18 cellular contexts compared by ENCODE assay signal in genomic region chr4:17109126-17109525, GRCh38.
"Had no signal": no experiment of that assay in that cellular context is flagged by ENCODE, and none has a peak within 500 bp of the region (broad histone marks: within the 10 kb centered on the region; RNA-seq: fewer than 3 reads in every experiment).

No MANE protein-coding gene starts in this region.

- ATAC-seq: foreskin keratinocyte; left colon; left ventricle myocardium superior; mucosa of descending colon; naive thymus-derived CD8-positive, alpha-beta T cell; stimulated activated naive B cell treated with anti-CD40 and anti-IgM and Interleukin-4, amounts not matched to agents 10 μg/mL and 1 μg/mL and 100 μg/mL, for 72 hours; stimulated activated naive CD8-positive, alpha-beta T cell treated with anti-CD3 and anti-CD28 coated beads, Interleukin-15, amount 100 ng/mL, for 72 hours had no signal

- H3K27ac Mint-ChIP-seq: dendritic cell treated with granulocyte-macrophage colony-stimulating factor and Interleukin-4, amounts not matched to agents 40 ng/mL and 50 ng/mL, for 4 days; naive thymus-derived CD8-positive, alpha-beta T cell; stimulated activated naive B cell treated with anti-CD40 and anti-IgM and Interleukin-4, amounts not matched to agents 10 μg/mL and 1 μg/mL and 100 μg/mL, for 72 hours; stimulated activated naive CD8-positive, alpha-beta T cell treated with anti-CD3 and anti-CD28 coated beads, Interleukin-15, amount 100 ng/mL, for 72 hours had no signal

- H3K4me1 ChIP-seq: foreskin keratinocyte, sigmoid colon, transverse colon had no signal

- DNase-seq: foreskin keratinocyte; head of caudate nucleus; left colon; left ventricle myocardium superior; mucosa of descending colon; naive thymus-derived CD8-positive, alpha-beta T cell; posterior cingulate gyrus; sigmoid colon; stimulated activated CD4-positive, alpha-beta T cell treated with anti-CD3 and anti-CD28 coated beads, Interleukin-2, amount 100 ng/mL, for 24 hours; stimulated activated CD4-positive, alpha-beta T cell treated with anti-CD3 and anti-CD28 coated beads, Interleukin-4, amount 100 ng/mL, for 4 hours; stimulated activated naive B cell treated with anti-CD40 and anti-IgM and Interleukin-4, amounts not matched to agents 10 μg/mL and 1 μg/mL and 100 μg/mL, for 72 hours; stimulated activated naive CD8-positive, alpha-beta T cell treated with anti-CD3 and anti-CD28 coated beads, Interleukin-15, amount 100 ng/mL, for 72 hours; transverse colon had no signal

- H3K9me3 ChIP-seq: mucosa of descending colon, sigmoid colon, thoracic aorta, transverse colon had no signal

- H3K4me3 ChIP-seq: hepatocyte, lung, mucosa of descending colon, sigmoid colon, skin epidermis, thoracic aorta, transverse colon had no signal

- H3K27me3 Mint-ChIP-seq: dendritic cell treated with granulocyte-macrophage colony-stimulating factor and Interleukin-4, amounts not matched to agents 40 ng/mL and 50 ng/mL, for 4 days; stimulated activated naive B cell treated with anti-CD40 and anti-IgM and Interleukin-4, amounts not matched to agents 10 μg/mL and 1 μg/mL and 100 μg/mL, for 72 hours had no signal

- H3K36me3 ChIP-seq: sigmoid colon, thoracic aorta, transverse colon had no signal

- H3K27me3 ChIP-seq: foreskin keratinocyte, hepatocyte, sigmoid colon, transverse colon had no signal

- H3K4me3 Mint-ChIP-seq: dendritic cell treated with granulocyte-macrophage colony-stimulating factor and Interleukin-4, amounts not matched to agents 40 ng/mL and 50 ng/mL, for 4 days; naive thymus-derived CD8-positive, alpha-beta T cell; stimulated activated naive B cell treated with anti-CD40 and anti-IgM and Interleukin-4, amounts not matched to agents 10 μg/mL and 1 μg/mL and 100 μg/mL, for 72 hours; stimulated activated naive CD8-positive, alpha-beta T cell treated with anti-CD3 and anti-CD28 coated beads, Interleukin-15, amount 100 ng/mL, for 72 hours had no signal

- H3K4me1 Mint-ChIP-seq: naive thymus-derived CD8-positive, alpha-beta T cell; stimulated activated naive B cell treated with anti-CD40 and anti-IgM and Interleukin-4, amounts not matched to agents 10 μg/mL and 1 μg/mL and 100 μg/mL, for 72 hours; stimulated activated naive CD8-positive, alpha-beta T cell treated with anti-CD3 and anti-CD28 coated beads, Interleukin-15, amount 100 ng/mL, for 72 hours had no signal

- H3K36me3 Mint-ChIP-seq: naive thymus-derived CD8-positive, alpha-beta T cell; stimulated activated naive B cell treated with anti-CD40 and anti-IgM and Interleukin-4, amounts not matched to agents 10 μg/mL and 1 μg/mL and 100 μg/mL, for 72 hours had no signal

- H3K27ac ChIP-seq: foreskin keratinocyte, hepatocyte, sigmoid colon, skin epidermis, thoracic aorta, transverse colon had no signal
